1 cellular context compared by ENCODE assay signal in the genomic region with DNA sequence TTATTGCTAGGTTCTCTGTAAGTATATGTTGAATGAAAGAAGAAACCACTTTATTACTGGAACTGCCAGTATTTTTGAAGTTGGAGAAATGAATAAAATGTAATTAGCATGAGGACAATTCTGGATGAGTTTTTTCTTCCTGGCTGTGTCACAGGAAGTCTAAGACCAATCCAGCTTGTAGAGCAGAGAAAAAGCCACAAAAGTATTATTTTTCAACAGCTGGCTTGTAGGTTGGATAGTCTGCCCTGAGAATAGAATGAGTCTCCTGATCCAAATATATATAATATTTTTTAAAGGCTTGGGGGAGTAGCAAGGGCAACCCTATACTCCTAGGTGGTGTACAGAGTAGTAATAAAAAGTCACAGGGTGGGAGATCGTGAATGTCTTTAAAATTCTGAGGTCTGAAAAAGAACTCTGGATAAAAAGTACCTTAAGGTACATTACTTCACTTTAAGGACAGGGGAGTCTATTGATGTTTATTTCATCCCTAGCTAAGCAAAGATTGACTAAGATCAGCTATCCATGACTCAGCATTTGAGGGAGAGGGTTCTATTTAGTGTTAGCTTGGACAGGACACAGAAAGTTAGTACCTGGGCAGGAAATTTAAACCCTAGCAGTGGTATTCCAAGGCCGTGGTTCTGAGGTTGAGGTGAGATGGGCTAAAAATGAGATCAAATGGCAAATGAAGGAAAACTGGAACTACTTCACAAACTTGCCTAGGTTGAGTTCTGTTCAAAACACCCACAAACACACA.
TF ChIP-seq lines count a peak whose summit lies in the region.

No MANE protein-coding gene starts in this region.

TF ChIP-seq in HepG2, 621 proteins besides CTCF, POLR2A, EP300 and RAD21 (continued from another document and continues in another):
- TF ChIP-seq, protein P1, sequence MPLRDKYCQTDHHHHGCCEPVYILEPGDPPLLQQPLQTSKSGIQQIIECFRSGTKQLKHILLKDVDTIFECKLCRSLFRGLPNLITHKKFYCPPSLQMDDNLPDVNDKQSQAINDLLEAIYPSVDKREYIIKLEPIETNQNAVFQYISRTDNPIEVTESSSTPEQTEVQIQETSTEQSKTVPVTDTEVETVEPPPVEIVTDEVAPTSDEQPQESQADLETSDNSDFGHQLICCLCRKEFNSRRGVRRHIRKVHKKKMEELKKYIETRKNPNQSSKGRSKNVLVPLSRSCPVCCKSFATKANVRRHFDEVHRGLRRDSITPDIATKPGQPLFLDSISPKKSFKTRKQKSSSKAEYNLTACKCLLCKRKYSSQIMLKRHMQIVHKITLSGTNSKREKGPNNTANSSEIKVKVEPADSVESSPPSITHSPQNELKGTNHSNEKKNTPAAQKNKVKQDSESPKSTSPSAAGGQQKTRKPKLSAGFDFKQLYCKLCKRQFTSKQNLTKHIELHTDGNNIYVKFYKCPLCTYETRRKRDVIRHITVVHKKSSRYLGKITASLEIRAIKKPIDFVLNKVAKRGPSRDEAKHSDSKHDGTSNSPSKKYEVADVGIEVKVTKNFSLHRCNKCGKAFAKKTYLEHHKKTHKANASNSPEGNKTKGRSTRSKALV (CRISPR knock-in tag; IDR thresholded peaks at IDR 0.05) = no peak
- TF ChIP-seq ZNF335 (CRISPR knock-in tag; IDR thresholded peaks at IDR 0.05) (peak; percentile 68; the same call in 1 of the 2 replicates), SMYD3 (CRISPR knock-in tag; IDR thresholded peaks at IDR 0.05) (no peak; the same call in 1 of the 2 replicates), YEATS4 (CRISPR knock-in tag; IDR thresholded peaks at IDR 0.05; ENCODE audit: borderline replicate concordance) (no peak), AHR (CRISPR knock-in tag; IDR thresholded peaks at IDR 0.05) (no peak), PHF5A (CRISPR knock-in tag; IDR thresholded peaks at IDR 0.05; ENCODE audit: low read depth, unreplicated experiment) (no peak), ZNF605 (CRISPR knock-in tag; IDR thresholded peaks at IDR 0.05) (no peak), GATAD1 (CRISPR knock-in tag; IDR thresholded peaks at IDR 0.05) (no peak), KLF13 (CRISPR knock-in tag; IDR thresholded peaks at IDR 0.05) (no peak), HOXA7 (CRISPR knock-in tag; IDR thresholded peaks at IDR 0.05) (no peak), PHF20 (CRISPR knock-in tag; IDR thresholded peaks at IDR 0.05) (no peak), GATAD2A (CRISPR knock-in tag; IDR thresholded peaks at IDR 0.05) (0 out of 2 replicates have a peak, but pooled peaks have one; percentile 17), ZNF367 (CRISPR knock-in tag; IDR thresholded peaks at IDR 0.05; ENCODE audit: borderline replicate concordance) (no peak), ZNF780A (CRISPR knock-in tag; IDR thresholded peaks at IDR 0.05) (no peak), RBM39 (IDR thresholded peaks at IDR 0.05; ENCODE audit: low read depth, low read length, poor library complexity, severe bottlenecking) (no peak), ZKSCAN5 (CRISPR knock-in tag; IDR thresholded peaks at IDR 0.05) (no peak), SIX4 (CRISPR knock-in tag; IDR thresholded peaks at IDR 0.05) (no peak), THYN1 (CRISPR knock-in tag; IDR thresholded peaks at IDR 0.05; ENCODE audit: borderline replicate concordance, low read depth) (no peak), REPIN1 (CRISPR knock-in tag; IDR thresholded peaks at IDR 0.05; ENCODE audit: borderline replicate concordance, low read depth) (no peak), ZNF598 (CRISPR knock-in tag; IDR thresholded peaks at IDR 0.05; ENCODE audit: borderline replicate concordance) (no peak), SP2 (CRISPR knock-in tag; IDR thresholded peaks at IDR 0.05) (no peak), NAIF1 (CRISPR knock-in tag; IDR thresholded peaks at IDR 0.05; ENCODE audit: borderline replicate concordance) (no peak), ZNF660 (CRISPR knock-in tag; IDR thresholded peaks at IDR 0.05; ENCODE audit: borderline replicate concordance, low read depth) (no peak), TBP (CRISPR knock-in tag; IDR thresholded peaks at IDR 0.05) (no peak), LCORL (IDR thresholded peaks at IDR 0.05) (no peak), LCORL (CRISPR knock-in tag; IDR thresholded peaks at IDR 0.05) (no peak), KMT2B (CRISPR knock-in tag; IDR thresholded peaks at IDR 0.05) (no peak), PCBP1 (IDR thresholded peaks at IDR 0.05; ENCODE audit: borderline replicate concordance, low read depth, low read length) (no peak), NPAS2 (CRISPR knock-in tag; IDR thresholded peaks at IDR 0.05; ENCODE audit: borderline replicate concordance) (no peak), MYNN (CRISPR knock-in tag; IDR thresholded peaks at IDR 0.05; ENCODE audit: low read depth) (no peak), ARID2 (CRISPR knock-in tag; IDR thresholded peaks at IDR 0.05; ENCODE audit: borderline replicate concordance) (no peak), AGO2 (optimal IDR thresholded peaks at IDR 0.05; ENCODE audit: low read depth, low read length) (no peak), YEATS2 (CRISPR knock-in tag; IDR thresholded peaks at IDR 0.05; ENCODE audit: borderline replicate concordance) (peak; percentile 30; the same call in 1 of the 2 replicates), TCF7 (IDR thresholded peaks at IDR 0.05; ENCODE audit: low read depth) (no peak), ZIK1 (CRISPR knock-in tag; IDR thresholded peaks at IDR 0.05; ENCODE audit: borderline replicate concordance, low read depth) (no peak), ZNF34 (CRISPR knock-in tag; IDR thresholded peaks at IDR 0.05; ENCODE audit: borderline replicate concordance) (no peak), ZNF776 (CRISPR knock-in tag; IDR thresholded peaks at IDR 0.05) (no peak), ZNF883 (CRISPR knock-in tag; IDR thresholded peaks at IDR 0.05; ENCODE audit: not compliant biosample characterization) (no peak)
- TF ChIP-seq, protein P2, sequence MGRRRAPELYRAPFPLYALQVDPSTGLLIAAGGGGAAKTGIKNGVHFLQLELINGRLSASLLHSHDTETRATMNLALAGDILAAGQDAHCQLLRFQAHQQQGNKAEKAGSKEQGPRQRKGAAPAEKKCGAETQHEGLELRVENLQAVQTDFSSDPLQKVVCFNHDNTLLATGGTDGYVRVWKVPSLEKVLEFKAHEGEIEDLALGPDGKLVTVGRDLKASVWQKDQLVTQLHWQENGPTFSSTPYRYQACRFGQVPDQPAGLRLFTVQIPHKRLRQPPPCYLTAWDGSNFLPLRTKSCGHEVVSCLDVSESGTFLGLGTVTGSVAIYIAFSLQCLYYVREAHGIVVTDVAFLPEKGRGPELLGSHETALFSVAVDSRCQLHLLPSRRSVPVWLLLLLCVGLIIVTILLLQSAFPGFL (CRISPR knock-in tag; IDR thresholded peaks at IDR 0.05) = no peak
- TF ChIP-seq, protein P3, sequence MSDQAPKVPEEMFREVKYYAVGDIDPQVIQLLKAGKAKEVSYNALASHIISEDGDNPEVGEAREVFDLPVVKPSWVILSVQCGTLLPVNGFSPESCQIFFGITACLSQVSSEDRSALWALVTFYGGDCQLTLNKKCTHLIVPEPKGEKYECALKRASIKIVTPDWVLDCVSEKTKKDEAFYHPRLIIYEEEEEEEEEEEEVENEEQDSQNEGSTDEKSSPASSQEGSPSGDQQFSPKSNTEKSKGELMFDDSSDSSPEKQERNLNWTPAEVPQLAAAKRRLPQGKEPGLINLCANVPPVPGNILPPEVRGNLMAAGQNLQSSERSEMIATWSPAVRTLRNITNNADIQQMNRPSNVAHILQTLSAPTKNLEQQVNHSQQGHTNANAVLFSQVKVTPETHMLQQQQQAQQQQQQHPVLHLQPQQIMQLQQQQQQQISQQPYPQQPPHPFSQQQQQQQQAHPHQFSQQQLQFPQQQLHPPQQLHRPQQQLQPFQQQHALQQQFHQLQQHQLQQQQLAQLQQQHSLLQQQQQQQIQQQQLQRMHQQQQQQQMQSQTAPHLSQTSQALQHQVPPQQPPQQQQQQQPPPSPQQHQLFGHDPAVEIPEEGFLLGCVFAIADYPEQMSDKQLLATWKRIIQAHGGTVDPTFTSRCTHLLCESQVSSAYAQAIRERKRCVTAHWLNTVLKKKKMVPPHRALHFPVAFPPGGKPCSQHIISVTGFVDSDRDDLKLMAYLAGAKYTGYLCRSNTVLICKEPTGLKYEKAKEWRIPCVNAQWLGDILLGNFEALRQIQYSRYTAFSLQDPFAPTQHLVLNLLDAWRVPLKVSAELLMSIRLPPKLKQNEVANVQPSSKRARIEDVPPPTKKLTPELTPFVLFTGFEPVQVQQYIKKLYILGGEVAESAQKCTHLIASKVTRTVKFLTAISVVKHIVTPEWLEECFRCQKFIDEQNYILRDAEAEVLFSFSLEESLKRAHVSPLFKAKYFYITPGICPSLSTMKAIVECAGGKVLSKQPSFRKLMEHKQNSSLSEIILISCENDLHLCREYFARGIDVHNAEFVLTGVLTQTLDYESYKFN (CRISPR knock-in tag; conservative IDR thresholded peaks at IDR 0.05) = 0 out of 2 replicates have a peak, but pooled peaks have one; percentile 30
- TF ChIP-seq, protein P4, sequence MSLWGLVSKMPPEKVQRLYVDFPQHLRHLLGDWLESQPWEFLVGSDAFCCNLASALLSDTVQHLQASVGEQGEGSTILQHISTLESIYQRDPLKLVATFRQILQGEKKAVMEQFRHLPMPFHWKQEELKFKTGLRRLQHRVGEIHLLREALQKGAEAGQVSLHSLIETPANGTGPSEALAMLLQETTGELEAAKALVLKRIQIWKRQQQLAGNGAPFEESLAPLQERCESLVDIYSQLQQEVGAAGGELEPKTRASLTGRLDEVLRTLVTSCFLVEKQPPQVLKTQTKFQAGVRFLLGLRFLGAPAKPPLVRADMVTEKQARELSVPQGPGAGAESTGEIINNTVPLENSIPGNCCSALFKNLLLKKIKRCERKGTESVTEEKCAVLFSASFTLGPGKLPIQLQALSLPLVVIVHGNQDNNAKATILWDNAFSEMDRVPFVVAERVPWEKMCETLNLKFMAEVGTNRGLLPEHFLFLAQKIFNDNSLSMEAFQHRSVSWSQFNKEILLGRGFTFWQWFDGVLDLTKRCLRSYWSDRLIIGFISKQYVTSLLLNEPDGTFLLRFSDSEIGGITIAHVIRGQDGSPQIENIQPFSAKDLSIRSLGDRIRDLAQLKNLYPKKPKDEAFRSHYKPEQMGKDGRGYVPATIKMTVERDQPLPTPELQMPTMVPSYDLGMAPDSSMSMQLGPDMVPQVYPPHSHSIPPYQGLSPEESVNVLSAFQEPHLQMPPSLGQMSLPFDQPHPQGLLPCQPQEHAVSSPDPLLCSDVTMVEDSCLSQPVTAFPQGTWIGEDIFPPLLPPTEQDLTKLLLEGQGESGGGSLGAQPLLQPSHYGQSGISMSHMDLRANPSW (CRISPR knock-in tag; IDR thresholded peaks at IDR 0.05; ENCODE audit: borderline replicate concordance) = no peak
- TF ChIP-seq, protein P5, sequence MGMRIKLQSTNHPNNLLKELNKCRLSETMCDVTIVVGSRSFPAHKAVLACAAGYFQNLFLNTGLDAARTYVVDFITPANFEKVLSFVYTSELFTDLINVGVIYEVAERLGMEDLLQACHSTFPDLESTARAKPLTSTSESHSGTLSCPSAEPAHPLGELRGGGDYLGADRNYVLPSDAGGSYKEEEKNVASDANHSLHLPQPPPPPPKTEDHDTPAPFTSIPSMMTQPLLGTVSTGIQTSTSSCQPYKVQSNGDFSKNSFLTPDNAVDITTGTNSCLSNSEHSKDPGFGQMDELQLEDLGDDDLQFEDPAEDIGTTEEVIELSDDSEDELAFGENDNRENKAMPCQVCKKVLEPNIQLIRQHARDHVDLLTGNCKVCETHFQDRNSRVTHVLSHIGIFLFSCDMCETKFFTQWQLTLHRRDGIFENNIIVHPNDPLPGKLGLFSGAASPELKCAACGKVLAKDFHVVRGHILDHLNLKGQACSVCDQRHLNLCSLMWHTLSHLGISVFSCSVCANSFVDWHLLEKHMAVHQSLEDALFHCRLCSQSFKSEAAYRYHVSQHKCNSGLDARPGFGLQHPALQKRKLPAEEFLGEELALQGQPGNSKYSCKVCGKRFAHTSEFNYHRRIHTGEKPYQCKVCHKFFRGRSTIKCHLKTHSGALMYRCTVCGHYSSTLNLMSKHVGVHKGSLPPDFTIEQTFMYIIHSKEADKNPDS (CRISPR knock-in tag; IDR thresholded peaks at IDR 0.05) = no peak
- TF ChIP-seq, protein P6, sequence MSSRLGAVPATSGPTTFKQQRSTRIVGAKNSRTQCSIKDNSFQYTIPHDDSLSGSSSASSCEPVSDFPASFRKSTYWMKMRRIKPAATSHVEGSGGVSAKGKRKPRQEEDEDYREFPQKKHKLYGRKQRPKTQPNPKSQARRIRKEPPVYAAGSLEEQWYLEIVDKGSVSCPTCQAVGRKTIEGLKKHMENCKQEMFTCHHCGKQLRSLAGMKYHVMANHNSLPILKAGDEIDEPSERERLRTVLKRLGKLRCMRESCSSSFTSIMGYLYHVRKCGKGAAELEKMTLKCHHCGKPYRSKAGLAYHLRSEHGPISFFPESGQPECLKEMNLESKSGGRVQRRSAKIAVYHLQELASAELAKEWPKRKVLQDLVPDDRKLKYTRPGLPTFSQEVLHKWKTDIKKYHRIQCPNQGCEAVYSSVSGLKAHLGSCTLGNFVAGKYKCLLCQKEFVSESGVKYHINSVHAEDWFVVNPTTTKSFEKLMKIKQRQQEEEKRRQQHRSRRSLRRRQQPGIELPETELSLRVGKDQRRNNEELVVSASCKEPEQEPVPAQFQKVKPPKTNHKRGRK (CRISPR knock-in tag; IDR thresholded peaks at IDR 0.05) = no peak
- TF ChIP-seq, protein P7, sequence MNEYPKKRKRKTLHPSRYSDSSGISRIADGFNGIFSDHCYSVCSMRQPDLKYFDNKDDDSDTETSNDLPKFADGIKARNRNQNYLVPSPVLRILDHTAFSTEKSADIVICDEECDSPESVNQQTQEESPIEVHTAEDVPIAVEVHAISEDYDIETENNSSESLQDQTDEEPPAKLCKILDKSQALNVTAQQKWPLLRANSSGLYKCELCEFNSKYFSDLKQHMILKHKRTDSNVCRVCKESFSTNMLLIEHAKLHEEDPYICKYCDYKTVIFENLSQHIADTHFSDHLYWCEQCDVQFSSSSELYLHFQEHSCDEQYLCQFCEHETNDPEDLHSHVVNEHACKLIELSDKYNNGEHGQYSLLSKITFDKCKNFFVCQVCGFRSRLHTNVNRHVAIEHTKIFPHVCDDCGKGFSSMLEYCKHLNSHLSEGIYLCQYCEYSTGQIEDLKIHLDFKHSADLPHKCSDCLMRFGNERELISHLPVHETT (CRISPR knock-in tag; conservative IDR thresholded peaks at IDR 0.05) = no peak
- TF ChIP-seq, protein P8, sequence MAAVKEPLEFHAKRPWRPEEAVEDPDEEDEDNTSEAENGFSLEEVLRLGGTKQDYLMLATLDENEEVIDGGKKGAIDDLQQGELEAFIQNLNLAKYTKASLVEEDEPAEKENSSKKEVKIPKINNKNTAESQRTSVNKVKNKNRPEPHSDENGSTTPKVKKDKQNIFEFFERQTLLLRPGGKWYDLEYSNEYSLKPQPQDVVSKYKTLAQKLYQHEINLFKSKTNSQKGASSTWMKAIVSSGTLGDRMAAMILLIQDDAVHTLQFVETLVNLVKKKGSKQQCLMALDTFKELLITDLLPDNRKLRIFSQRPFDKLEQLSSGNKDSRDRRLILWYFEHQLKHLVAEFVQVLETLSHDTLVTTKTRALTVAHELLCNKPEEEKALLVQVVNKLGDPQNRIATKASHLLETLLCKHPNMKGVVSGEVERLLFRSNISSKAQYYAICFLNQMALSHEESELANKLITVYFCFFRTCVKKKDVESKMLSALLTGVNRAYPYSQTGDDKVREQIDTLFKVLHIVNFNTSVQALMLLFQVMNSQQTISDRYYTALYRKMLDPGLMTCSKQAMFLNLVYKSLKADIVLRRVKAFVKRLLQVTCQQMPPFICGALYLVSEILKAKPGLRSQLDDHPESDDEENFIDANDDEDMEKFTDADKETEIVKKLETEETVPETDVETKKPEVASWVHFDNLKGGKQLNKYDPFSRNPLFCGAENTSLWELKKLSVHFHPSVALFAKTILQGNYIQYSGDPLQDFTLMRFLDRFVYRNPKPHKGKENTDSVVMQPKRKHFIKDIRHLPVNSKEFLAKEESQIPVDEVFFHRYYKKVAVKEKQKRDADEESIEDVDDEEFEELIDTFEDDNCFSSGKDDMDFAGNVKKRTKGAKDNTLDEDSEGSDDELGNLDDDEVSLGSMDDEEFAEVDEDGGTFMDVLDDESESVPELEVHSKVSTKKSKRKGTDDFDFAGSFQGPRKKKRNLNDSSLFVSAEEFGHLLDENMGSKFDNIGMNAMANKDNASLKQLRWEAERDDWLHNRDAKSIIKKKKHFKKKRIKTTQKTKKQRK (IDR thresholded peaks at IDR 0.05; ENCODE audit: low read length) = no peak
